13 cellular contexts compared by ENCODE assay signal in genomic region chr1:3457910-3458621, GRCh38. TPM values are rescaled to one million over a fixed set of nuclear protein-coding genes. Genes with fewer than 3 reads are reported as not detected.
A peak's percentile ranks its signal among the peaks of the same experiment; 100 is the strongest.
DNase-seq lines count a peak whose midpoint lies in the region; ATAC-seq and TF ChIP-seq lines count a peak whose summit lies in the region.
"Had no signal": no experiment of that assay in that cellular context is flagged by ENCODE, and none has a peak within 500 bp of the region (broad histone marks: within the 10 kb centered on the region; RNA-seq: fewer than 3 reads in every experiment).

No MANE protein-coding gene starts in this region.

- H3K4me3 ChIP-seq in BLaER1 treated with 17β-estradiol and CSF1 and Interleukin-3, amounts not matched to agents 10 nM and 100 nM = no peak overlapping the region
- no peak overlapping the region for H3K4me3 ChIP-seq in hepatocyte
- H3K4me3 ChIP-seq in prostate gland = no peak overlapping the region
- H3K4me3 ChIP-seq: cardiac muscle cell had no signal

- H3K4me1 ChIP-seq in BLaER1 treated with 17β-estradiol and CSF1 and Interleukin-3, amounts not matched to agents 10 nM and 100 nM = peaks cover 50 to 80% (median 73%) of the 10 kb centered on the region in 10 experiments
- H3K4me1 ChIP-seq in hepatocyte (ENCODE audit: insufficient read depth) = peaks cover 53% of the 10 kb centered on the region
- H3K4me1 ChIP-seq in prostate gland (replicated peaks) = peaks cover 10% of the 10 kb centered on the region

- H3K79me2 ChIP-seq in hepatocyte = peaks cover 26% of the 10 kb centered on the region

- H4K20me1 ChIP-seq in BLaER1 treated with 17β-estradiol and CSF1 and Interleukin-3, amounts not matched to agents 10 nM and 100 nM = peaks cover 0 to 33% (median 11%) of the 10 kb centered on the region in 11 experiments; a peak in 12 of 22 replicates
- H4K20me1 ChIP-seq in hepatocyte (ENCODE audit: insufficient read depth, poor library complexity, severe bottlenecking) = no peaks in the 10 kb centered on the region

- peak overlapping the region in 2 of 11 experiments; percentile 0 to 22; a peak in 2 of 22 replicates for H3K27ac ChIP-seq in BLaER1 treated with 17β-estradiol and CSF1 and Interleukin-3, amounts not matched to agents 10 nM and 100 nM
- peak overlapping the region; percentile 11 for H3K27ac ChIP-seq in VCaP
- peak overlapping the region; percentile 95 for H3K27ac ChIP-seq in hepatocyte
- peak overlapping the region; percentile 27 to 46 for H3K27ac ChIP-seq in prostate gland
- H3K27ac ChIP-seq: cardiac muscle cell, neutrophil had no signal

- 63% methylated on average over 14 of the region's 14 CpGs for WGBS in hepatocyte (ENCODE audit: low lambda C conversion rate, missing lambda C conversion rate)
- WGBS in prostate gland = 41% methylated on average over 14 of the region's 14 CpGs

- intact Hi-C loops in prostate gland (cut with DNase I) = no loop called here

- DNase-seq in hepatocyte (ENCODE audit: low spot score) (no peak), prostate gland (ENCODE audit: low spot score) (peak; percentile 52), DMS79 (lab: John Stamatoyannopoulos, UW) (no peak)
- DNase-seq in activated naive CD4-positive, alpha-beta T cell treated with anti-CD3 and anti-CD28 coated beads, Interleukin-2, amount 50 U/mL, for 16 hours = no peak
- DNase-seq: activated naive CD4-positive, alpha-beta T cell treated with anti-CD3 and anti-CD28 coated beads, Interleukin-2, amount 10 ng/mL, durations not matched to agents 7 days and 5 days; NCI-H2171 treated with DMSO at 0.1 percent for 48 hours; SK-N-SH had no signal

- TF ChIP-seq POLR2A in prostate gland (IDR thresholded peaks at IDR 0.05) = no peak

- peaks cover 0 to 11% (median 7%) of the 10 kb centered on the region in 11 experiments; a peak in 8 of 22 replicates for H3K27me3 ChIP-seq in BLaER1 treated with 17β-estradiol and CSF1 and Interleukin-3, amounts not matched to agents 10 nM and 100 nM
- H3K27me3 ChIP-seq in hepatocyte (no peaks in the 10 kb centered on the region), prostate gland (replicated peaks; ENCODE audit: insufficient read depth) (no peaks in the 10 kb centered on the region)
- H3K27me3 ChIP-seq: cardiac muscle cell had no signal

- H3K9me2 ChIP-seq in hepatocyte (replicated peaks; ENCODE audit: insufficient read depth) = no peaks in the 10 kb centered on the region
- H3K9me2 ChIP-seq: SK-N-SH had no signal

- peak overlapping the region in 4 of 11 experiments; percentile 1 to 15 (median 12); a peak in 4 of 22 replicates for H3K9ac ChIP-seq in BLaER1 treated with 17β-estradiol and CSF1 and Interleukin-3, amounts not matched to agents 10 nM and 100 nM
- H3K9ac ChIP-seq: SK-N-SH had no signal

- peak overlapping the region; percentile 56 to 98 (median 84) for H3K4me2 ChIP-seq in BLaER1 treated with 17β-estradiol and CSF1 and Interleukin-3, amounts not matched to agents 10 nM and 100 nM
- no peak overlapping the region for H3K4me2 ChIP-seq in hepatocyte
- H3K4me2 ChIP-seq: SK-N-SH had no signal

- no peak overlapping the region for H2AFZ ChIP-seq in hepatocyte

- no peaks in the 10 kb centered on the region for H3K9me3 ChIP-seq in BLaER1 treated with 17β-estradiol and CSF1 and Interleukin-3, amounts not matched to agents 10 nM and 100 nM (replicated peaks in 1 of 11)
- H3K9me3 ChIP-seq in hepatocyte (ENCODE audit: low read depth) (no peaks in the 10 kb centered on the region), prostate gland (no peaks in the 10 kb centered on the region)
- H3K9me3 ChIP-seq: neutrophil, SK-N-SH had no signal

- ATAC-seq in GM21529 (IDR thresholded peaks at IDR 0.05; ENCODE audit: unreplicated experiment) (no peak), HG02798 (IDR thresholded peaks at IDR 0.05; ENCODE audit: poor library complexity, unreplicated experiment) (no peak)

- TF ChIP-seq CTCF in VCaP (conservative IDR thresholded peaks at IDR 0.05) = no peak
- no peak for TF ChIP-seq CTCF in hepatocyte (IDR thresholded peaks at IDR 0.05; ENCODE audit: poor library complexity)
- TF ChIP-seq CTCF in prostate gland (IDR thresholded peaks at IDR 0.05) = no peak

- no peaks in the 10 kb centered on the region for H3K36me3 ChIP-seq in BLaER1 treated with 17β-estradiol and CSF1 and Interleukin-3, amounts not matched to agents 10 nM and 100 nM
- H3K36me3 ChIP-seq in hepatocyte (replicated peaks; ENCODE audit: insufficient read depth, low read depth) = no peaks in the 10 kb centered on the region
- no peaks in the 10 kb centered on the region for H3K36me3 ChIP-seq in prostate gland
- H3K36me3 ChIP-seq: cardiac muscle cell, neutrophil had no signal

RNA-seq across cellular contexts. Expression of gene ARHGEF16, which starts 3.6 kb away (rescaled TPM):
- total RNA-seq in hepatocyte = 21.5 and 24.8 TPM in 2 replicates
- 32.3 and 36.2 TPM in 2 replicates for polyA plus RNA-seq in hepatocyte
- 10 to 100 TPM; 25.2 to 25.4 TPM for total RNA-seq in prostate gland
